10 cellular contexts compared by ENCODE assay signal in genomic region chrX:40247382-40247781, GRCh38.
"Had no signal": no experiment of that assay in that cellular context is flagged by ENCODE, and none has a peak within 500 bp of the region (broad histone marks: within the 10 kb centered on the region; RNA-seq: fewer than 3 reads in every experiment).

No MANE protein-coding gene starts in this region.

- H3K36me3 ChIP-seq: HAP-1 had no signal

- H3K9ac ChIP-seq: GM23248 had no signal

- ATAC-seq: HCT116 had no signal

- H3K4me1 ChIP-seq: HAP-1 had no signal

- DNase-seq: GM23248, GOT3, H7, H9, HCEC 1CT, HFFc6 had no signal

- H2AFZ ChIP-seq: GM23248, GM23338 had no signal

- H3K4me3 ChIP-seq: GM23248, GM23338, HAP-1 had no signal

- H3K4me2 ChIP-seq: GM23338 had no signal

- FAIRE-seq: H54 had no signal

- H3K9me3 ChIP-seq: HAP-1 had no signal

- H3K27ac ChIP-seq: GM23248 had no signal

- H3K27ac Mint-ChIP-seq: GM23338, H9, HFFc6 had no signal

- H3K9me3 Mint-ChIP-seq: GM23338, HFFc6 had no signal

- H3K4me3 Mint-ChIP-seq: GM23338, H9, HFFc6 had no signal
